15 cellular contexts compared by ENCODE assay signal in the genomic region with DNA sequence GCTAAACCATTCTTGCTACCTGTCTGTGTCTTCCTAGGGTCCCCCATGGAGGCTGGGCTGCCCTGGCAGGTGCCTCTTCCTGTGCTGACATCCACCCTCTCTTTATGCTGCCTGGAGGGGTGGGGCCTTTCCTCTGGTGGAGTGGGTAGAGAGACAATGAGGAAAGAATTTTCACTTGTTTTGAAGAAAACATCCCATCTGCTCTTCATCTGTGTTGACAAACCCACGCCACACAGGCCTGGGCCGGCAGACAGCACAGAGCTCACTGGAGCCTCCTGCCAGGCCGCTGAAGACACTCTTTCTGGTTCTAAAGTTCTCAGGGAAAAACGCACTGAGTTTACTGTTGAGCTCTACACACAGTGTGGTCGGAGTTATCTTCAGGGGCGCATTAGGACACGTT.
A peak's percentile ranks its signal among the peaks of the same experiment; 100 is the strongest.
DNase-seq lines count a peak whose midpoint lies in the region; ATAC-seq and TF ChIP-seq lines count a peak whose summit lies in the region.
"Had no signal": no experiment of that assay in that cellular context is flagged by ENCODE, and none has a peak within 500 bp of the region (broad histone marks: within the 10 kb centered on the region; RNA-seq: fewer than 3 reads in every experiment).

No MANE protein-coding gene starts in this region.

- POLR2A ChIA-PET in RWPE1 (lab: Yijun Ruan, JAX; ENCODE audit: low non-redundant PET) = interaction anchor here (0.6 kb wide), 1 partner anchor 8 kb away, joined by 3 read pairs; no protein-coding TSS in a partner anchor

- no peak for TF ChIP-seq CTCF in RWPE1 (conservative IDR thresholded peaks at IDR 0.05; ENCODE audit: low read depth)
- no peak for TF ChIP-seq CTCF in osteocyte (IDR thresholded peaks at IDR 0.05)

- no peaks in the 10 kb centered on the region for H3K27me3 Mint-ChIP-seq in osteocyte (ENCODE audit: unreplicated experiment)
- no peaks in the 10 kb centered on the region for H3K27me3 Mint-ChIP-seq in activated naive CD4-positive, alpha-beta T cell treated with anti-CD3 and anti-CD28 coated beads, Interleukin-2, amount 10 ng/mL, durations not matched to agents 7 days and 5 days
- H3K27me3 Mint-ChIP-seq: CD4-positive, alpha-beta memory T cell had no signal

- peak overlapping the region; percentile 30 for H3K27ac ChIP-seq in RWPE1
- H3K27ac ChIP-seq: Peyer's patch had no signal

- no peaks in the 10 kb centered on the region for H3K4me1 Mint-ChIP-seq in osteocyte (ENCODE audit: unreplicated experiment)
- H3K4me1 Mint-ChIP-seq in activated naive CD4-positive, alpha-beta T cell treated with anti-CD3 and anti-CD28 coated beads, Interleukin-2, amount 10 ng/mL, durations not matched to agents 7 days and 5 days = no peaks in the 10 kb centered on the region
- H3K4me1 Mint-ChIP-seq: CD4-positive, alpha-beta memory T cell had no signal

- CTCF ChIA-PET in RWPE1 (lab: Yijun Ruan, JAX) = no interaction called here
- CTCF ChIA-PET in activated naive CD4-positive, alpha-beta T cell treated with anti-CD3 and anti-CD28 coated beads, Interleukin-2, amount 10 ng/mL, durations not matched to agents 7 days and 5 days (lab: Charles Lee) = no interaction called here

- DNase-seq in cardiac septum (ENCODE audit: low spot score) (peak; percentile 61), Right ventricle myocardium inferior (ENCODE audit: missing footprints) (no peak), RWPE1 (ENCODE audit: low spot score) (no peak), osteocyte (ENCODE audit: extremely low spot score, unreplicated experiment) (peak; percentile 36)
- DNase-seq in activated naive CD4-positive, alpha-beta T cell treated with anti-CD3 and anti-CD28 coated beads, Interleukin-2, amount 10 ng/mL, durations not matched to agents 7 days and 5 days = no peak
- DNase-seq: BE2C; CD4-positive, alpha-beta memory T cell; Karpas-422; NCI-H1417 treated with DMSO at 0.1 percent for 48 hours; NCI-H187; NCI-H446; NCI-H526 had no signal

- no peaks in the 10 kb centered on the region for H3K36me3 Mint-ChIP-seq in osteocyte (ENCODE audit: unreplicated experiment)
- H3K36me3 Mint-ChIP-seq in activated naive CD4-positive, alpha-beta T cell treated with anti-CD3 and anti-CD28 coated beads, Interleukin-2, amount 10 ng/mL, durations not matched to agents 7 days and 5 days = no peaks in the 10 kb centered on the region
- H3K36me3 Mint-ChIP-seq: CD4-positive, alpha-beta memory T cell had no signal

- intact Hi-C loops in cardiac septum (cut with DNase I) (no loop called here), Right ventricle myocardium inferior (cut with DNase I) (no loop called here)

- H3K9me3 Mint-ChIP-seq in osteocyte (ENCODE audit: unreplicated experiment) = peaks cover 52% of the 10 kb centered on the region
- H3K9me3 Mint-ChIP-seq in activated naive CD4-positive, alpha-beta T cell treated with anti-CD3 and anti-CD28 coated beads, Interleukin-2, amount 10 ng/mL, durations not matched to agents 7 days and 5 days = peaks cover 10% of the 10 kb centered on the region

- no peak overlapping the region for H3K27ac Mint-ChIP-seq in osteocyte (ENCODE audit: unreplicated experiment)
- no peak overlapping the region for H3K27ac Mint-ChIP-seq in activated naive CD4-positive, alpha-beta T cell treated with anti-CD3 and anti-CD28 coated beads, Interleukin-2, amount 10 ng/mL, durations not matched to agents 7 days and 5 days

- no peak for ATAC-seq in Right ventricle myocardium inferior
- no peak for ATAC-seq in GM21619 (IDR thresholded peaks at IDR 0.05; ENCODE audit: unreplicated experiment)
- no peak for ATAC-seq in GM18861 (IDR thresholded peaks at IDR 0.05; ENCODE audit: unreplicated experiment)

- no peak overlapping the region for H3K4me3 Mint-ChIP-seq in osteocyte (ENCODE audit: unreplicated experiment)
- no peak overlapping the region for H3K4me3 Mint-ChIP-seq in activated naive CD4-positive, alpha-beta T cell treated with anti-CD3 and anti-CD28 coated beads, Interleukin-2, amount 10 ng/mL, durations not matched to agents 7 days and 5 days
- H3K4me3 Mint-ChIP-seq: CD4-positive, alpha-beta memory T cell had no signal

Comparison
In these comparisons a context has a peak if more than half of its experiments do, and no peak if none do; other contexts are left out.
1. DNase-seq: peak in cardiac septum (single experiment) and osteocyte (single experiment); none in Right ventricle myocardium inferior (single experiment), RWPE1 (single experiment) and activated naive CD4-positive, alpha-beta T cell treated with anti-CD3 and anti-CD28 coated beads, Interleukin-2, amount 10 ng/mL, durations not matched to agents 7 days and 5 days (single experiment).